ENCODE assay signal across 8 cellular contexts in the genomic region with DNA sequence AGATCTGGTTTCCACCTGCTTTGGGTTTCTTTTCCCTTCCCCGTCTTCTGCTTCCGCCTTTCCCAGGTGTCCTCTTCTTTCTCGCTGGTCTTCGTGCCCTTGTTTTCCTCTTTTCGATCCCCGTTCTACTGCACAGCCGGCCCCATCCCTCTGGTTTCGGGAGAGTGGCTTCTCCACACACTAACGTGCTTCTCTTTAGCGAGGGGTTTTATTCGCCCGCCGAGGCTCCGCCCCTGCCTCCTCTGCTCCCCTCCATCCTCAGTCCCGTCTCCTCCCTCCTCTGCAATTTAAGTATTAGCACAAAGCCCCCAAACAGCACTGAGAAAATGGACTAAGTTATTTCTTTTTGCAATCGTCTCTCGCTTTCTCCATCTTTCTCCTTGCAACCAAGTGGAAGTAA. TPM values are rescaled to one million over a fixed set of nuclear protein-coding genes. Genes with fewer than 3 reads are reported as not detected.
DNase-seq lines count a peak whose midpoint lies in the region; ATAC-seq lines count a peak whose summit lies in the region.

A gene (minus strand): TSS at position 182 of the 400 bp plus-strand sequence. CDS start 746 bp downstream, outside the sequence.

- ATAC-seq in activated naive CD8-positive, alpha-beta T cell treated with anti-CD3 and anti-CD28 coated beads, Interleukin-2, amount 50 U/mL, for 24 hours, result peak; percentile 60
- ATAC-seq in left cardiac atrium (peak; percentile 80 to 91), HG03108 (IDR thresholded peaks at IDR 0.05; ENCODE audit: unreplicated experiment) (no peak), HG02571 (IDR thresholded peaks at IDR 0.05; ENCODE audit: unreplicated experiment) (no peak)

- no peak within 1 kb of the TSS for H3K4me3 Mint-ChIP-seq in activated naive CD8-positive, alpha-beta T cell treated with anti-CD3 and anti-CD28 coated beads, Interleukin-2, amount 50 U/mL, for 24 hours

- H3K4me1 Mint-ChIP-seq in activated naive CD8-positive, alpha-beta T cell treated with anti-CD3 and anti-CD28 coated beads, Interleukin-2, amount 50 U/mL, for 24 hours, result peaks cover 26% of the 10 kb centered on the region

- DNase-seq in DMS153 (lab: John Stamatoyannopoulos, UW) (peak; percentile 40), NCI-H2227 (lab: John Stamatoyannopoulos, UW; ENCODE audit: unreplicated experiment) (peak; percentile 57), left cardiac atrium (peak; percentile 48), posterior cingulate gyrus (peak; percentile 50 to 96 (median 79)), Kasumi-1 (lab: John Stamatoyannopoulos, UW) (no peak)
- DNase-seq in activated naive CD8-positive, alpha-beta T cell treated with anti-CD3 and anti-CD28 coated beads, Interleukin-2, amount 50 U/mL, for 24 hours, result peak; percentile 47

- peaks cover 8% of the 10 kb centered on the region for H3K27me3 Mint-ChIP-seq in activated naive CD8-positive, alpha-beta T cell treated with anti-CD3 and anti-CD28 coated beads, Interleukin-2, amount 50 U/mL, for 24 hours

- H3K36me3 Mint-ChIP-seq in activated naive CD8-positive, alpha-beta T cell treated with anti-CD3 and anti-CD28 coated beads, Interleukin-2, amount 50 U/mL, for 24 hours (ENCODE audit: low read depth), result no peaks in the 10 kb centered on the region

- intact Hi-C loops in left cardiac atrium (cut with DNase I) (no loop called here), posterior cingulate gyrus (cut with DNase I) (no loop called here)

- no peak within 1 kb of the TSS for H3K27ac Mint-ChIP-seq in activated naive CD8-positive, alpha-beta T cell treated with anti-CD3 and anti-CD28 coated beads, Interleukin-2, amount 50 U/mL, for 24 hours

- H3K9me3 Mint-ChIP-seq in activated naive CD8-positive, alpha-beta T cell treated with anti-CD3 and anti-CD28 coated beads, Interleukin-2, amount 50 U/mL, for 24 hours, result no peaks in the 10 kb centered on the region

RNA-seq across cellular contexts. Expression of the gene that starts here (rescaled TPM):
- total RNA-seq in left cardiac atrium, result 10 to 100 TPM in 1 of 2 donors, 1 to 10 TPM in 1; 8.7 to 16.2 TPM

Comparison
In these comparisons a context has a peak if more than half of its experiments do, and no peak if none do; other contexts are left out.
1. DNase-seq: peak in DMS153 (single experiment), NCI-H2227 (single experiment), activated naive CD8-positive, alpha-beta T cell treated with anti-CD3 and anti-CD28 coated beads, Interleukin-2, amount 50 U/mL, for 24 hours (single experiment), left cardiac atrium (single experiment) and posterior cingulate gyrus (10 of 10); none in Kasumi-1 (0 of 2).
2. ATAC-seq: peak in activated naive CD8-positive, alpha-beta T cell treated with anti-CD3 and anti-CD28 coated beads, Interleukin-2, amount 50 U/mL, for 24 hours (single experiment) and left cardiac atrium (2 of 2); none in HG03108 (single experiment) and HG02571 (single experiment).